In genomic region chr1:2251363-2251762, GRCh38 we compare ENCODE assay signal across 13 cellular contexts. TPM values are rescaled to one million over a fixed set of nuclear protein-coding genes. Genes with fewer than 3 reads are reported as not detected.
A peak's percentile ranks its signal among the peaks of the same experiment; 100 is the strongest.
DNase-seq lines count a peak whose midpoint lies in the region; ATAC-seq and TF ChIP-seq lines count a peak whose summit lies in the region.
"Had no signal": no experiment of that assay in that cellular context is flagged by ENCODE, and none has a peak within 500 bp of the region (broad histone marks: within the 10 kb centered on the region; RNA-seq: fewer than 3 reads in every experiment).

No MANE protein-coding gene starts in this region.

- peaks cover 0 to 3% (median 0%) of the 10 kb centered on the region in 4 donors for H3K9me3 ChIP-seq in liver (ENCODE audit: control insufficient read depth in 4 of 4, low read length in 3 of 4)
- no peaks in the 10 kb centered on the region for H3K9me3 ChIP-seq in suprapubic skin
- H3K9me3 ChIP-seq: uterus had no signal

- peaks cover 65% of the 10 kb centered on the region for H3K4me1 Mint-ChIP-seq in activated naive CD4-positive, alpha-beta T cell treated with anti-CD3 and anti-CD28 coated beads, Interleukin-2, amount 50 U/mL, for 24 hours
- H3K4me1 Mint-ChIP-seq in activated naive CD4-positive, alpha-beta T cell treated with anti-CD3 and anti-CD28 coated beads, Interleukin-2, amount 10 ng/mL, durations not matched to agents 7 days and 5 days, result peaks cover 36% of the 10 kb centered on the region
- peaks cover 66% of the 10 kb centered on the region for H3K4me1 Mint-ChIP-seq in activated naive CD8-positive, alpha-beta T cell treated with anti-CD3 and anti-CD28 coated beads, Interleukin-2, amount 50 U/mL, for 24 hours

- H3K36me3 ChIP-seq in liver (ENCODE audit: control insufficient read depth in 4 of 4, insufficient read depth in 3 of 4, low read depth in 1 of 4, low read length in 3 of 4), result no peaks in the 10 kb centered on the region
- H3K36me3 ChIP-seq in suprapubic skin, result no peaks in the 10 kb centered on the region
- H3K36me3 ChIP-seq: cardiac muscle cell, uterus had no signal

- no peaks in the 10 kb centered on the region for H3K9me3 Mint-ChIP-seq in activated naive CD4-positive, alpha-beta T cell treated with anti-CD3 and anti-CD28 coated beads, Interleukin-2, amount 50 U/mL, for 24 hours
- peaks cover 10% of the 10 kb centered on the region for H3K9me3 Mint-ChIP-seq in activated naive CD4-positive, alpha-beta T cell treated with anti-CD3 and anti-CD28 coated beads, Interleukin-2, amount 10 ng/mL, durations not matched to agents 7 days and 5 days
- H3K9me3 Mint-ChIP-seq in activated naive CD8-positive, alpha-beta T cell treated with anti-CD3 and anti-CD28 coated beads, Interleukin-2, amount 50 U/mL, for 24 hours, result no peaks in the 10 kb centered on the region

- H3K4me3 ChIP-seq in liver (ENCODE audit: low read depth in 1 of 3, low read length in 3 of 3) (no peak overlapping the region), suprapubic skin (peak overlapping the region; percentile 8)
- H3K4me3 ChIP-seq: cardiac muscle cell, uterus had no signal

- TF ChIP-seq CTCF in liver (IDR thresholded peaks at IDR 0.05; ENCODE audit: low read depth, low read length, missing input control), result no peak
- TF ChIP-seq CTCF in suprapubic skin (IDR thresholded peaks at IDR 0.05), result no peak

- peaks cover 5% of the 10 kb centered on the region for H3K36me3 Mint-ChIP-seq in activated naive CD4-positive, alpha-beta T cell treated with anti-CD3 and anti-CD28 coated beads, Interleukin-2, amount 50 U/mL, for 24 hours
- H3K36me3 Mint-ChIP-seq in activated naive CD4-positive, alpha-beta T cell treated with anti-CD3 and anti-CD28 coated beads, Interleukin-2, amount 10 ng/mL, durations not matched to agents 7 days and 5 days, result peaks cover 52% of the 10 kb centered on the region
- H3K36me3 Mint-ChIP-seq in activated naive CD8-positive, alpha-beta T cell treated with anti-CD3 and anti-CD28 coated beads, Interleukin-2, amount 50 U/mL, for 24 hours (ENCODE audit: low read depth), result peaks cover 11% of the 10 kb centered on the region

- no peak for ATAC-seq in activated naive CD8-positive, alpha-beta T cell treated with anti-CD3 and anti-CD28 coated beads, Interleukin-2, amount 50 U/mL, for 24 hours

- no peak for TF ChIP-seq POLR2A in suprapubic skin (IDR thresholded peaks at IDR 0.05)

- no peak overlapping the region for H3K27ac Mint-ChIP-seq in activated naive CD4-positive, alpha-beta T cell treated with anti-CD3 and anti-CD28 coated beads, Interleukin-2, amount 50 U/mL, for 24 hours
- no peak overlapping the region for H3K27ac Mint-ChIP-seq in activated naive CD4-positive, alpha-beta T cell treated with anti-CD3 and anti-CD28 coated beads, Interleukin-2, amount 10 ng/mL, durations not matched to agents 7 days and 5 days
- peak overlapping the region; percentile 39 for H3K27ac Mint-ChIP-seq in activated naive CD8-positive, alpha-beta T cell treated with anti-CD3 and anti-CD28 coated beads, Interleukin-2, amount 50 U/mL, for 24 hours

- peak overlapping the region; percentile 36 for H3K4me3 Mint-ChIP-seq in activated naive CD4-positive, alpha-beta T cell treated with anti-CD3 and anti-CD28 coated beads, Interleukin-2, amount 50 U/mL, for 24 hours
- H3K4me3 Mint-ChIP-seq in activated naive CD4-positive, alpha-beta T cell treated with anti-CD3 and anti-CD28 coated beads, Interleukin-2, amount 10 ng/mL, durations not matched to agents 7 days and 5 days, result no peak overlapping the region
- no peak overlapping the region for H3K4me3 Mint-ChIP-seq in activated naive CD8-positive, alpha-beta T cell treated with anti-CD3 and anti-CD28 coated beads, Interleukin-2, amount 50 U/mL, for 24 hours

- CTCF ChIA-PET in activated naive CD4-positive, alpha-beta T cell treated with anti-CD3 and anti-CD28 coated beads, Interleukin-2, amount 10 ng/mL, durations not matched to agents 7 days and 5 days (lab: Charles Lee), result interaction anchor here (0.6 kb wide), 1 partner anchor 25 kb away, joined by 3 read pairs; no protein-coding TSS in a partner anchor

- no peak overlapping the region for H3K9ac ChIP-seq in liver (ENCODE audit: low read depth in 1 of 2, low read length in 2 of 2)

- no peaks in the 10 kb centered on the region for H3K27me3 Mint-ChIP-seq in activated naive CD4-positive, alpha-beta T cell treated with anti-CD3 and anti-CD28 coated beads, Interleukin-2, amount 50 U/mL, for 24 hours
- H3K27me3 Mint-ChIP-seq in activated naive CD4-positive, alpha-beta T cell treated with anti-CD3 and anti-CD28 coated beads, Interleukin-2, amount 10 ng/mL, durations not matched to agents 7 days and 5 days, result no peaks in the 10 kb centered on the region
- no peaks in the 10 kb centered on the region for H3K27me3 Mint-ChIP-seq in activated naive CD8-positive, alpha-beta T cell treated with anti-CD3 and anti-CD28 coated beads, Interleukin-2, amount 50 U/mL, for 24 hours

- H3K27me3 ChIP-seq in liver (ENCODE audit: control insufficient read depth in 4 of 4, insufficient read depth in 4 of 4, low read length in 3 of 4) (no peaks in the 10 kb centered on the region), suprapubic skin (no peaks in the 10 kb centered on the region)
- H3K27me3 ChIP-seq: cardiac muscle cell, uterus had no signal

- TF ChIP-seq RAD21 in liver (IDR thresholded peaks at IDR 0.05), result no peak

- H3K4me1 ChIP-seq in liver (ENCODE audit: control insufficient read depth in 4 of 4, insufficient read depth in 4 of 4, low read length in 3 of 4), result peaks cover 32 to 76% (median 57%) of the 10 kb centered on the region in 4 donors
- H3K4me1 ChIP-seq in suprapubic skin, result peaks cover 93% of the 10 kb centered on the region

- no peak for DNase-seq in activated naive CD4-positive, alpha-beta T cell treated with anti-CD3 and anti-CD28 coated beads, Interleukin-2, amount 10 ng/mL, durations not matched to agents 7 days and 5 days
- no peak for DNase-seq in activated naive CD8-positive, alpha-beta T cell treated with anti-CD3 and anti-CD28 coated beads, Interleukin-2, amount 50 U/mL, for 24 hours
- DNase-seq in suprapubic skin (ENCODE audit: low spot score in 2 of 2) (no peak), UCSD-AML1 (lab: John Stamatoyannopoulos, UW; ENCODE audit: unreplicated experiment) (no peak), NCI-H128 (lab: John Stamatoyannopoulos, UW; ENCODE audit: unreplicated experiment) (no peak)
- no peak for DNase-seq in activated T-cell treated with anti-CD3 and anti-CD28 coated beads, Interleukin-2, amount 50 U/mL, for 1 hour
- DNase-seq: activated CD4-positive, alpha-beta T cell treated with anti-CD3 and anti-CD28 coated beads, Interleukin-2, amount 50 U/mL, for 4 hours; activated effector memory CD4-positive, alpha-beta T cell treated with anti-CD3 and anti-CD28 coated beads, Interleukin-2, amount 50 U/mL, for 16 hours; SHP77; uterus had no signal

- no peak for TF ChIP-seq EP300 in suprapubic skin (IDR thresholded peaks at IDR 0.05)

- 69% methylated on average over 14 of the region's 14 CpGs for WGBS in liver
- WGBS in suprapubic skin, result 70% methylated on average over 9 of the region's 14 CpGs

- peak overlapping the region; percentile 54 to 65 for H3K27ac ChIP-seq in liver (ENCODE audit: low read depth in 1 of 2, low read length in 2 of 2)
- H3K27ac ChIP-seq in suprapubic skin, result peak overlapping the region; percentile 76
- H3K27ac ChIP-seq: cardiac muscle cell had no signal

TF ChIP-seq in liver, 16 proteins besides CTCF, POLR2A, EP300 and RAD21:
- no peak for TF ChIP-seq JUND (IDR thresholded peaks at IDR 0.05)
- TF ChIP-seq NR2F2 (IDR thresholded peaks at IDR 0.05), result no peak
- TF ChIP-seq MAX (IDR thresholded peaks at IDR 0.05), result no peak
- no peak for TF ChIP-seq TAF1 (conservative IDR thresholded peaks at IDR 0.05)

RNA-seq across cellular contexts. Expression of gene SKI, which starts 23.2 kb away (rescaled TPM):
- total RNA-seq in liver (10 to 100 TPM; 18.9 to 21.3 TPM), suprapubic skin (10 to 100 TPM; 51.8 to 91.2 (median 68.1) TPM)
- 10 to 100 TPM in 1 of 2 donors, 1 to 10 TPM in 1; 3.2 to 20.1 TPM for polyA plus RNA-seq in liver

RNA-seq across cellular contexts. Expression of gene FAAP20, which starts 56.8 kb away (rescaled TPM):
- total RNA-seq in liver, result 10 to 100 TPM in 1 of 2 donors, 1 to 10 TPM in 1; 5.6 to 11.9 TPM
- polyA plus RNA-seq in liver, result 10 to 100 TPM; 19.6 to 31.5 TPM
- 10 to 100 TPM; 18.6 to 47.3 (median 24.9) TPM for total RNA-seq in suprapubic skin
